ENCODE assay signal across 25 cellular contexts in the genomic region with DNA sequence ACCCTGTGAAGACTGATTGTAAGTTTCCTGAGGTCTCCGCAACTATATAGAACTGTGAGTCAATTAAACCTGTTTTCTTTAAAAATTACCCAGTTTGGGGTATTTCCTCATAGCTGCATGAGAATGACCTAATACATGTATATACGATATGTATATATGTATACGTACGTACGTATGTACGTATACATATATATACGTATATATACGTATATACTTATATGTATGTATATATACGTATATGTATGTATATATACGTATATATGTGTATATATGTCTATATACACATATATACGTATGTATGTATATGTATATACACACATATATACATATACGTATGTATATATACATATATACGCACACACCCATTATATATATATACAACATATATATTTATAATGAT.
"Had no signal": no experiment of that assay in that cellular context is flagged by ENCODE, and none has a peak within 500 bp of the region (broad histone marks: within the 10 kb centered on the region; RNA-seq: fewer than 3 reads in every experiment).

No MANE protein-coding gene starts in this region.

- H3K27me3 Mint-ChIP-seq: dendritic cell treated with granulocyte-macrophage colony-stimulating factor and Interleukin-4, amounts not matched to agents 40 ng/mL and 50 ng/mL, for 4 days; naive B cell; natural killer cell treated with Interleukin-12 subunit alpha and Interleukin-12 subunit beta and Interleukin-15 and Interleukin-18, amount 100 ng/mL, for 72 hours; type B pancreatic cell had no signal

- H3K36me3 Mint-ChIP-seq: mesothelial cell of epicardium; naive B cell; natural killer cell treated with Interleukin-12 subunit alpha and Interleukin-12 subunit beta and Interleukin-15 and Interleukin-18, amount 100 ng/mL, for 72 hours; type B pancreatic cell had no signal

- H3K4me1 Mint-ChIP-seq: endodermal cell, naive B cell, neural crest cell had no signal

- DNase-seq: colonic mucosa; effector CD8-positive, alpha-beta T cell; endodermal cell; foreskin fibroblast; gastrocnemius medialis; head of caudate nucleus; left ventricle myocardium superior; mesenchymal stem cell; mucosa of descending colon; naive B cell; pancreas; right lobe of liver; small intestine; stimulated activated CD4-positive, alpha-beta T cell treated with anti-CD3 and anti-CD28 coated beads, Interleukin-15, amount 100 ng/mL, for 24 hours; stimulated activated CD4-positive, alpha-beta T cell treated with anti-CD3 and anti-CD28 coated beads, Interleukin-2, amount 100 ng/mL, for 48 hours; stimulated activated naive CD4-positive, alpha-beta T cell; substantia nigra; testis; tibial artery had no signal

- H3K27ac Mint-ChIP-seq: dendritic cell treated with granulocyte-macrophage colony-stimulating factor and Interleukin-4, amounts not matched to agents 40 ng/mL and 50 ng/mL, for 4 days; endodermal cell; mesothelial cell of epicardium; naive B cell; natural killer cell treated with Interleukin-12 subunit alpha and Interleukin-12 subunit beta and Interleukin-15 and Interleukin-18, amount 100 ng/mL, for 72 hours; type B pancreatic cell had no signal

- H3K9me3 Mint-ChIP-seq: mesothelial cell of epicardium, neural crest cell, type B pancreatic cell had no signal

- ATAC-seq: esophagus mucosa; gastrocnemius medialis; left ventricle myocardium superior; mucosa of descending colon; natural killer cell treated with Interleukin-12 subunit alpha and Interleukin-12 subunit beta and Interleukin-15 and Interleukin-18, amount 100 ng/mL, for 72 hours; pancreas; right lobe of liver had no signal

- H3K4me3 Mint-ChIP-seq: dendritic cell treated with granulocyte-macrophage colony-stimulating factor and Interleukin-4, amounts not matched to agents 40 ng/mL and 50 ng/mL, for 4 days; endodermal cell; mesothelial cell of epicardium; naive B cell; natural killer cell treated with Interleukin-12 subunit alpha and Interleukin-12 subunit beta and Interleukin-15 and Interleukin-18, amount 100 ng/mL, for 72 hours; neural crest cell; type B pancreatic cell had no signal
